9 cellular contexts compared by ENCODE assay signal in genomic region chr13:23159205-23159586, GRCh38. TPM values are rescaled to one million over a fixed set of nuclear protein-coding genes. Genes with fewer than 3 reads are reported as not detected.
DNase-seq lines count a peak whose midpoint lies in the region; ATAC-seq, FAIRE-seq and TF ChIP-seq lines count a peak whose summit lies in the region.
"Had no signal": no experiment of that assay in that cellular context is flagged by ENCODE, and none has a peak within 500 bp of the region (broad histone marks: within the 10 kb centered on the region; RNA-seq: fewer than 3 reads in every experiment).

No MANE protein-coding gene starts in this region.

- H4K20me1 ChIP-seq in astrocyte (ENCODE audit: insufficient read depth, low read length) = no peaks in the 10 kb centered on the region

- H3K36me3 Mint-ChIP-seq in astrocyte (ENCODE audit: low read depth, unreplicated experiment) = no peaks in the 10 kb centered on the region

- DNase-seq in D721Med (ENCODE audit: insufficient read length, low spot score) (peak; percentile 45), HL-60 (ENCODE audit: low read depth in 1 of 2, low spot score in 1 of 2) (peak in 1 of 2 experiments; percentile 40), astrocyte (ENCODE audit: low read depth) (peak; percentile 2), islet precursor cell (peak; percentile 82), stomach (no peak), NCI-H446 (lab: John Stamatoyannopoulos, UW) (no peak), NCI-H510A treated with DMSO at 0.1 percent for 48 hours (lab: John Stamatoyannopoulos, UW) (no peak)
- DNase-seq: naive B cell had no signal

- H3K4me3 Mint-ChIP-seq in astrocyte (ENCODE audit: unreplicated experiment) = peak overlapping the region; percentile 87
- H3K4me3 Mint-ChIP-seq: naive B cell had no signal

- intact Hi-C loops in stomach (cut with DNase I; ENCODE audit: low total_unique reads) = no loop called here

- peak overlapping the region; percentile 87 for H2AFZ ChIP-seq in astrocyte (ENCODE audit: low read depth, low read length)

- H3K4me1 Mint-ChIP-seq in astrocyte (ENCODE audit: low read depth, unreplicated experiment) = peaks cover 2% of the 10 kb centered on the region

- H3K27ac ChIP-seq in HL-60 (replicated peaks) = no peak overlapping the region
- no peak overlapping the region for H3K27ac ChIP-seq in astrocyte (ENCODE audit: low read depth, low read length)
- H3K27ac ChIP-seq in stomach = no peak overlapping the region

- peaks cover 25% of the 10 kb centered on the region for H3K27me3 ChIP-seq in HL-60 (ENCODE audit: insufficient read depth, poor library complexity, severe bottlenecking)
- peaks cover 6% of the 10 kb centered on the region for H3K27me3 ChIP-seq in astrocyte (ENCODE audit: insufficient read depth, low read length)
- H3K27me3 ChIP-seq in stomach = peaks cover 7 to 31% (median 20%) of the 10 kb centered on the region in 3 donors

- WGBS in stomach, 5 donors = 14 to 19% (median 15%) methylated on average over 9 to 11 of the region's 11 CpGs

- H3K36me3 ChIP-seq in astrocyte (ENCODE audit: insufficient read depth, low read length) = no peaks in the 10 kb centered on the region
- no peaks in the 10 kb centered on the region for H3K36me3 ChIP-seq in stomach

- H3K9me3 ChIP-seq in astrocyte (ENCODE audit: insufficient read depth, low read depth, low read length) (no peaks in the 10 kb centered on the region), stomach (peaks cover 0 to 5% (median 2%) of the 10 kb centered on the region in 4 donors)

- TF ChIP-seq CTCF in D721Med (IDR thresholded peaks at IDR 0.05; ENCODE audit: insufficient read depth, missing control alignments) (peak; percentile 33), HL-60 (IDR thresholded peaks at IDR 0.05; ENCODE audit: insufficient read depth, low read length) (peak; percentile 83), astrocyte (IDR thresholded peaks at IDR 0.05; ENCODE audit: insufficient read depth, low read depth, low read length) (peak; percentile 64), stomach (IDR thresholded peaks at IDR 0.05) (peak in 3 of 7 experiments; percentile 8 to 18 (median 11))

- H3K27ac Mint-ChIP-seq in astrocyte (ENCODE audit: unreplicated experiment) = no peak overlapping the region
- H3K27ac Mint-ChIP-seq: naive B cell had no signal

- FAIRE-seq in D721Med (lab: Jason Lieb, UNC) = no peak
- no peak for FAIRE-seq in astrocyte (lab: Jason Lieb, UNC)

- peak overlapping the region; percentile 88 for H3K4me2 ChIP-seq in astrocyte (ENCODE audit: low read length)

- no peak for TF ChIP-seq POLR2A in stomach (IDR thresholded peaks at IDR 0.05)

- H3K4me1 ChIP-seq in astrocyte (ENCODE audit: insufficient read depth, low read length) (no peaks in the 10 kb centered on the region), stomach (peaks cover 0 to 13% (median 5%) of the 10 kb centered on the region in 4 donors)

- peak overlapping the region; percentile 42 for H3K4me3 ChIP-seq in HL-60 (replicated peaks; ENCODE audit: insufficient read depth, low read length)
- H3K4me3 ChIP-seq in astrocyte (ENCODE audit: insufficient read depth, low read depth, low read length) = peak overlapping the region; percentile 50
- H3K4me3 ChIP-seq in stomach = peak overlapping the region; percentile 25 to 41 (median 28)

- no peak for TF ChIP-seq EP300 in stomach (IDR thresholded peaks at IDR 0.05)

- ATAC-seq in GM21360 (IDR thresholded peaks at IDR 0.05; ENCODE audit: unreplicated experiment) = no peak

- H3K27me3 Mint-ChIP-seq in astrocyte (ENCODE audit: low read depth, unreplicated experiment) = peaks cover 26% of the 10 kb centered on the region

- no peak overlapping the region for H3K9ac ChIP-seq in astrocyte (ENCODE audit: low read length)

- no peaks in the 10 kb centered on the region for H3K79me2 ChIP-seq in astrocyte (ENCODE audit: insufficient read depth, low read length)

- H3K9me3 Mint-ChIP-seq in astrocyte (ENCODE audit: unreplicated experiment) = no peaks in the 10 kb centered on the region

RNA-seq across cellular contexts. Expression of gene SGCG, which starts 21.6 kb away (rescaled TPM):
- total RNA-seq in astrocyte = 0.18 and 0.41 TPM in 2 replicates
- 1 to 10 TPM in 1 of 5 donors, under 1 TPM in 1, not detected in 3; 0.92 to 3.5 TPM for total RNA-seq in stomach
- polyA plus RNA-seq in stomach = under 1 TPM in 1 of 3 donors, not detected in 2; 0.15 TPM

Comparison
In these comparisons a context has a peak if more than half of its experiments do, and no peak if none do; other contexts are left out.
1. DNase-seq: peak in D721Med (single experiment), astrocyte (single experiment) and islet precursor cell (single experiment); none in stomach (single experiment), NCI-H446 (0 of 2) and NCI-H510A treated with DMSO at 0.1 percent for 48 hours (single experiment).
2. Peak in every context shown above with its lines, with median percentiles within 50 percentile points of each other: H3K4me3 ChIP-seq.